1 cellular context compared by ENCODE assay signal in the genomic region with DNA sequence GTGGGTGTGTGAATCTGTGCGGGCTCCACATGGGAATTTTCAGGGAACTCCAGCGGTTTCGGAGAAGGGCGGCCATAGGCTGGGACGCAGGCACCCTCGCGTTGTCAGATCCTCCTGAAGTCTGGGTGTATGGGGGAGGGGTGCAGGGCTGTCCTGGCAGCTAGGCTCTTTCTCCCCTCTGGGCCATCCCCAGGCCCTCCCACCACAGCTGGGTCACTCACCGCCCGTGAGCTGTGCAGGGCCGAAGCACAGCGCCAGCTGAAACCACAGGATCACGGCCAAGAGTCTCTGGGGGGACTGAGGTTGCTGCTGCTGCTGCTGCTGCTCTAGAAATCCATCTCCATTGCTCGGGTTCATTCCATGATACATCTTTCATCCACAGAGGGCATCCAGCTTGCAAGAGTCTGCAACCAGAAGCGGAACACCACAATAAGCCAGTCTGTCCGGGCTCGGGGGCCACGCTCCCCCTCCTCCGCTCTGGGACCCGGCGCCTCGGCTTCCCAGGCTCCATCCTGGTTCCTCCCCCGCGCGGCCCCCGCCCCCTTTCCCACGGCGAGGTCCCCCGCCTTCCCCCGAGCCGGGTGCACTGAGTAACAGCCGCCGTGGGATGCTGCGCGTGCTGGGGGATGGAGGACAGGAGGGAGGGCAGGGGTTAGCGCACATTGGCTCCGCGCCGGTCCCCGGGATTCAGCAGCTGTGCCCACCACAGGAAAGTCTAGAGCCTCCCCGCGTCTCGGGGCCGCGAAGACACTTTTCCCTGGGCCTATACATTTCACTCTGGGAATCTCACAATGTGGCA.
TF ChIP-seq lines count a peak whose summit lies in the region.

No MANE protein-coding gene starts in this region.

TF ChIP-seq in HepG2, 621 proteins besides CTCF, POLR2A, EP300 and RAD21 (continued from another document):
- TF ChIP-seq ERF (CRISPR knock-in tag; IDR thresholded peaks at IDR 0.05) (no peak), ARID2 (CRISPR knock-in tag; IDR thresholded peaks at IDR 0.05; ENCODE audit: borderline replicate concordance) (no peak), ZNF20 (CRISPR knock-in tag; IDR thresholded peaks at IDR 0.05) (no peak), KDM1A (CRISPR knock-in tag; IDR thresholded peaks at IDR 0.05) (no peak), YEATS2 (CRISPR knock-in tag; IDR thresholded peaks at IDR 0.05; ENCODE audit: borderline replicate concordance) (no peak), ZSCAN12 (CRISPR knock-in tag; IDR thresholded peaks at IDR 0.05) (no peak), NR2F6 (IDR thresholded peaks at IDR 0.05) (no peak), NR2F6 (CRISPR knock-in tag; IDR thresholded peaks at IDR 0.05) (no peak), CEBPB (IDR thresholded peaks at IDR 0.05; ENCODE audit: borderline replicate concordance, low read depth, low read length) (no peak), ZNF674 (CRISPR knock-in tag; IDR thresholded peaks at IDR 0.05; ENCODE audit: low read depth) (no peak), CCAR2 (optimal IDR thresholded peaks at IDR 0.05; ENCODE audit: low read depth, low read length) (no peak), ZNF501 (CRISPR knock-in tag; IDR thresholded peaks at IDR 0.05) (no peak), ZBTB8A (CRISPR knock-in tag; IDR thresholded peaks at IDR 0.05; ENCODE audit: borderline replicate concordance, low read depth) (no peak), SYNCRIP (IDR thresholded peaks at IDR 0.05; ENCODE audit: insufficient read depth, low read depth, low read length) (no peak), ZSCAN21 (CRISPR knock-in tag; IDR thresholded peaks at IDR 0.05; ENCODE audit: borderline replicate concordance) (no peak), NAIF1 (CRISPR knock-in tag; IDR thresholded peaks at IDR 0.05; ENCODE audit: borderline replicate concordance) (no peak)
- TF ChIP-seq, protein P1, sequence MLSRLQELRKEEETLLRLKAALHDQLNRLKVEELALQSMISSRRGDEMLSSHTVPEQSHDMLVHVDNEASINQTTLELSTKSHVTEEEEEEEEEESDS (CRISPR knock-in tag; IDR thresholded peaks at IDR 0.05; ENCODE audit: borderline replicate concordance) = no peak
- TF ChIP-seq, protein P2, sequence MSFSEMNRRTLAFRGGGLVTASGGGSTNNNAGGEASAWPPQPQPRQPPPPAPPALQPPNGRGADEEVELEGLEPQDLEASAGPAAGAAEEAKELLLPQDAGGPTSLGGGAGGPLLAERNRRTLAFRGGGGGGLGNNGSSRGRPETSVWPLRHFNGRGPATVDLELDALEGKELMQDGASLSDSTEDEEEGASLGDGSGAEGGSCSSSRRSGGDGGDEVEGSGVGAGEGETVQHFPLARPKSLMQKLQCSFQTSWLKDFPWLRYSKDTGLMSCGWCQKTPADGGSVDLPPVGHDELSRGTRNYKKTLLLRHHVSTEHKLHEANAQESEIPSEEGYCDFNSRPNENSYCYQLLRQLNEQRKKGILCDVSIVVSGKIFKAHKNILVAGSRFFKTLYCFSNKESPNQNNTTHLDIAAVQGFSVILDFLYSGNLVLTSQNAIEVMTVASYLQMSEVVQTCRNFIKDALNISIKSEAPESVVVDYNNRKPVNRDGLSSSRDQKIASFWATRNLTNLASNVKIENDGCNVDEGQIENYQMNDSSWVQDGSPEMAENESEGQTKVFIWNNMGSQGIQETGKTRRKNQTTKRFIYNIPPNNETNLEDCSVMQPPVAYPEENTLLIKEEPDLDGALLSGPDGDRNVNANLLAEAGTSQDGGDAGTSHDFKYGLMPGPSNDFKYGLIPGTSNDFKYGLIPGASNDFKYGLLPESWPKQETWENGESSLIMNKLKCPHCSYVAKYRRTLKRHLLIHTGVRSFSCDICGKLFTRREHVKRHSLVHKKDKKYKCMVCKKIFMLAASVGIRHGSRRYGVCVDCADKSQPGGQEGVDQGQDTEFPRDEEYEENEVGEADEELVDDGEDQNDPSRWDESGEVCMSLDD (CRISPR knock-in tag; IDR thresholded peaks at IDR 0.05; ENCODE audit: borderline replicate concordance) = no peak
